ENCODE assay signal across 11 cellular contexts in the genomic region with DNA sequence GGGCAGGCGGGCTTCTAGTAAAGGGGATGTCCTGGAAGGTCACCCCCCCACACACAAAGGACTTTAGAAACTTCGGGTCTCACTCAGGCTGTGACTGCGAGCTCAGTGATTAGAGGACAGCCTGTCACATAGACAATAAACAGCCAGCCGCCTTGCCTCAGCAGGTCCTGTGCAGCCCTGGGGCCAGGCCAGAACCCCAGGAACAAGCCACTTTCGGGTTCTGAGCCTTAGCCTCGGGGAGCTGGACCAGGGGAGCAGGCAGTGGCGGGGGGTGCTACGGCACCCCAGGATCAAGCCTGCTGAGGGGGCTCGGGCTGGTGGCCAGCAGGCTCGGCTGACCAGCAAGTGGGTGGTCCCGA. TPM values are rescaled to one million over a fixed set of nuclear protein-coding genes. Genes with fewer than 3 reads are reported as not detected.
DNase-seq lines count a peak whose midpoint lies in the region; ATAC-seq and TF ChIP-seq lines count a peak whose summit lies in the region.
"Had no signal": no experiment of that assay in that cellular context is flagged by ENCODE, and none has a peak within 500 bp of the region (broad histone marks: within the 10 kb centered on the region; RNA-seq: fewer than 3 reads in every experiment).

No MANE protein-coding gene starts in this region.

- H3K27ac ChIP-seq in neutrophil, result no peak overlapping the region

- intact Hi-C loops in activated B cell treated with CpG ODN at 0.5 μM for 24 hours (cut with micrococcal nuclease), result no loop called here
- intact Hi-C loops in left ventricle myocardium superior (cut with micrococcal nuclease), result no loop called here
- intact Hi-C loops in Caco-2 (cut with micrococcal nuclease; ENCODE audit: unreplicated experiment), result no loop called here

- H3K27ac Mint-ChIP-seq in activated B cell treated with CpG ODN at 0.5 μM for 24 hours (no peak overlapping the region), Caco-2 (ENCODE audit: unreplicated experiment) (no peak overlapping the region)
- H3K27ac Mint-ChIP-seq: activated CD4-positive, alpha-beta T cell treated with anti-CD3 and anti-CD28 coated beads, Interleukin-2, amount 10 ng/mL, durations not matched to agents 7 days and 5 days had no signal

- peaks cover 5% of the 10 kb centered on the region for H3K36me3 Mint-ChIP-seq in activated B cell treated with CpG ODN at 0.5 μM for 24 hours (ENCODE audit: low read depth)
- no peaks in the 10 kb centered on the region for H3K36me3 Mint-ChIP-seq in Caco-2 (ENCODE audit: insufficient read depth, unreplicated experiment)

- no peaks in the 10 kb centered on the region for H3K36me3 ChIP-seq in neutrophil
- no peaks in the 10 kb centered on the region for H3K36me3 ChIP-seq in Caco-2 (ENCODE audit: control insufficient read depth, insufficient read depth, low read length)
- H3K36me3 ChIP-seq: adrenal gland, HAP-1 had no signal

- H3K9me3 ChIP-seq in neutrophil (no peaks in the 10 kb centered on the region), Caco-2 (no peaks in the 10 kb centered on the region)
- H3K9me3 ChIP-seq: HAP-1 had no signal

- H3K9me3 Mint-ChIP-seq in activated B cell treated with CpG ODN at 0.5 μM for 24 hours (peaks cover 13% of the 10 kb centered on the region), Caco-2 (ENCODE audit: unreplicated experiment) (no peaks in the 10 kb centered on the region)

- CTCF ChIA-PET in AG04449 (lab: Yijun Ruan, JAX), result interaction anchor here (1.5 kb wide), 1 partner anchor 29 kb away, joined by 3 read pairs; no protein-coding TSS in a partner anchor
- CTCF ChIA-PET in activated B cell treated with CpG ODN at 0.5 μM for 24 hours (lab: Charles Lee), result no interaction called here
- CTCF ChIA-PET in Caco-2 (lab: Charles Lee), result no interaction called here

- no peak for TF ChIP-seq CTCF in AG04449 (IDR thresholded peaks at IDR 0.05; ENCODE audit: insufficient read depth, low read length, missing control alignments)
- no peak for TF ChIP-seq CTCF in activated B cell treated with CpG ODN at 0.5 μM for 24 hours (IDR thresholded peaks at IDR 0.05)
- no peak for TF ChIP-seq CTCF in neutrophil (IDR thresholded peaks at IDR 0.05)
- no peak for TF ChIP-seq CTCF in Caco-2 (IDR thresholded peaks at IDR 0.05; ENCODE audit: insufficient read depth in 1 of 2, low read depth in 1 of 2, low read length in 1 of 2, severe bottlenecking in 1 of 2, unreplicated experiment in 1 of 2)

- ATAC-seq in activated B cell treated with CpG ODN at 0.5 μM for 24 hours (ENCODE audit: low read depth), result no peak
- peak; percentile 73 for ATAC-seq in left ventricle myocardium superior

- peak overlapping the region; percentile 56 for H3K4me3 ChIP-seq in AG04449 (ENCODE audit: low read depth, low read length)
- peak overlapping the region; percentile 65 to 77 for H3K4me3 ChIP-seq in neutrophil (ENCODE audit: low read depth in 1 of 2, low read length in 1 of 2)
- no peak overlapping the region for H3K4me3 ChIP-seq in Caco-2 (ENCODE audit: low read depth, low read length)
- H3K4me3 ChIP-seq: HAP-1 had no signal

- H3K27me3 Mint-ChIP-seq in activated B cell treated with CpG ODN at 0.5 μM for 24 hours, result peaks cover 19% of the 10 kb centered on the region
- no peaks in the 10 kb centered on the region for H3K27me3 Mint-ChIP-seq in Caco-2 (ENCODE audit: insufficient read depth, unreplicated experiment)

- H3K27me3 ChIP-seq in neutrophil, result peaks cover 62% of the 10 kb centered on the region
- H3K27me3 ChIP-seq in Caco-2 (replicated peaks; ENCODE audit: control insufficient read depth, insufficient read depth, low read length), result no peaks in the 10 kb centered on the region
- H3K27me3 ChIP-seq: adrenal gland had no signal

- H3K4me1 Mint-ChIP-seq in activated B cell treated with CpG ODN at 0.5 μM for 24 hours, result peaks cover 12% of the 10 kb centered on the region
- H3K4me1 Mint-ChIP-seq in Caco-2 (ENCODE audit: low read depth, unreplicated experiment), result no peaks in the 10 kb centered on the region

- H3K4me1 ChIP-seq in neutrophil (ENCODE audit: control insufficient read depth in 1 of 2, insufficient read depth in 1 of 2, low read depth in 1 of 2, low read length in 1 of 2), result peaks cover 15 to 17% of the 10 kb centered on the region in 2 experiments
- no peaks in the 10 kb centered on the region for H3K4me1 ChIP-seq in Caco-2
- H3K4me1 ChIP-seq: adrenal gland, HAP-1 had no signal

- DNase-seq in AG04449 (ENCODE audit: low read depth, low spot score) (no peak), activated B cell treated with CpG ODN at 0.5 μM for 24 hours (no peak), left ventricle myocardium superior (no peak), Caco-2 (no peak), NCI-H446 (lab: John Stamatoyannopoulos, UW) (no peak), NCI-H146 (lab: John Stamatoyannopoulos, UW) (no peak)
- DNase-seq in activated CD8-positive, alpha-beta memory T cell treated with anti-CD3 and anti-CD28 coated beads for 24 hours, result no peak
- DNase-seq: activated CD4-positive, alpha-beta T cell treated with anti-CD3 and anti-CD28 coated beads, Interleukin-2, amount 10 ng/mL, durations not matched to agents 7 days and 5 days had no signal

- POLR2A ChIA-PET in AG04449 (lab: Yijun Ruan, JAX), result no interaction called here
- POLR2A ChIA-PET in activated B cell treated with CpG ODN at 0.5 μM for 24 hours (lab: Charles Lee), result interaction anchor here (0.5 kb wide), 1 partner anchor 36 kb away, joined by 8 read pairs; no protein-coding TSS in a partner anchor
- POLR2A ChIA-PET in Caco-2 (lab: Charles Lee), result no interaction called here

- BruUV-seq in Caco-2 (replicated peaks; lab: Mats Ljungman, UMichigan), result no TSS peak

- H3K4me3 Mint-ChIP-seq in activated B cell treated with CpG ODN at 0.5 μM for 24 hours, result peak overlapping the region; percentile 44
- no peak overlapping the region for H3K4me3 Mint-ChIP-seq in Caco-2 (ENCODE audit: unreplicated experiment)
- H3K4me3 Mint-ChIP-seq: activated CD4-positive, alpha-beta T cell treated with anti-CD3 and anti-CD28 coated beads, Interleukin-2, amount 10 ng/mL, durations not matched to agents 7 days and 5 days had no signal

RNA-seq across cellular contexts. Expression of a gene that starts 1.1 kb away (rescaled TPM):
- total RNA-seq in activated B cell treated with CpG ODN at 0.5 μM for 24 hours, result 39.8 and 44.2 TPM in 2 replicates
- total RNA-seq in left ventricle myocardium superior, result 51.2 TPM
- total RNA-seq in Caco-2 (2022), result 0.23 and 0.34 TPM in 2 replicates

Comparison
In these comparisons a context has a peak if more than half of its experiments do, and no peak if none do; other contexts are left out.
1. RNA of a gene that starts 1.1 kb away (total RNA-seq): 51.2 TPM in left ventricle myocardium superior (single experiment) and 39.8 to 44.2 TPM in activated B cell treated with CpG ODN at 0.5 μM for 24 hours; 0.23 to 0.34 TPM in Caco-2; every median in the first group is over 10 times any median in the second.